In genomic region chr9:128688501-128689292, GRCh38 we compare ENCODE assay signal across 8 cellular contexts. TPM values are rescaled to one million over a fixed set of nuclear protein-coding genes. Genes with fewer than 3 reads are reported as not detected.
DNase-seq lines count a peak whose midpoint lies in the region; ATAC-seq and TF ChIP-seq lines count a peak whose summit lies in the region.

A gene with protein sequence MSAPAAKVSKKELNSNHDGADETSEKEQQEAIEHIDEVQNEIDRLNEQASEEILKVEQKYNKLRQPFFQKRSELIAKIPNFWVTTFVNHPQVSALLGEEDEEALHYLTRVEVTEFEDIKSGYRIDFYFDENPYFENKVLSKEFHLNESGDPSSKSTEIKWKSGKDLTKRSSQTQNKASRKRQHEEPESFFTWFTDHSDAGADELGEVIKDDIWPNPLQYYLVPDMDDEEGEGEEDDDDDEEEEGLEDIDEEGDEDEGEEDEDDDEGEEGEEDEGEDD (plus strand): TSS chr9:128689222. CDS start chr9:128689583, 361 bp downstream.

- H3K4me1 Mint-ChIP-seq in activated B cell treated with CpG ODN at 0.5 μM for 24 hours, result peaks cover 68% of the 10 kb centered on the region
- peaks cover 60 to 74% of the 10 kb centered on the region in 2 donors for H3K4me1 Mint-ChIP-seq in immature natural killer cell

- peak in 2 of 3 donors; percentile 30 to 88 for TF ChIP-seq POLR2A in spleen (IDR thresholded peaks at IDR 0.05)

- no peaks in the 10 kb centered on the region for H3K27me3 Mint-ChIP-seq in activated B cell treated with CpG ODN at 0.5 μM for 24 hours
- H3K27me3 Mint-ChIP-seq in immature natural killer cell (ENCODE audit: low read depth in 3 of 3), result peaks cover 6 to 17% (median 9%) of the 10 kb centered on the region in 3 donors

- H3K4me3 Mint-ChIP-seq in activated B cell treated with CpG ODN at 0.5 μM for 24 hours (peak within 1 kb of the TSS; percentile 98), immature natural killer cell (peak within 1 kb of the TSS; percentile 88 to 92 (median 89))

- peak within 1 kb of the TSS; percentile 95 for H3K27ac ChIP-seq in A673 (ENCODE audit: low read depth, low read length, poor library complexity, severe bottlenecking)
- peak within 1 kb of the TSS; percentile 94 to 99 (median 98) for H3K27ac ChIP-seq in spleen

- no peak for TF ChIP-seq CTCF in A673 (conservative IDR thresholded peaks at IDR 0.05; ENCODE audit: low read depth, low read length)
- no peak for TF ChIP-seq CTCF in activated B cell treated with CpG ODN at 0.5 μM for 24 hours (IDR thresholded peaks at IDR 0.05)
- TF ChIP-seq CTCF in cardiac fibroblast (IDR thresholded peaks at IDR 0.05; ENCODE audit: low read depth, low read length), result no peak
- TF ChIP-seq CTCF in spleen (IDR thresholded peaks at IDR 0.05 in 8 of 11, conservative IDR thresholded peaks at IDR 0.05 in 3 of 11), result no peak

- intact Hi-C loops in A673 (cut with micrococcal nuclease; ENCODE audit: unreplicated experiment), result loop anchor here (5.0 kb wide), 1 partner anchor 136 kb away; the partner anchor contains the start of gene SPTAN1
- intact Hi-C loops in activated B cell treated with CpG ODN at 0.5 μM for 24 hours (cut with micrococcal nuclease), result loop anchor here (1.0 to 10.0 kb wide), 8 partner anchors 14 to 364 kb away; partner anchors contain the start of genes COQ4, DYNC2I2, GLE1 and KYAT1
- intact Hi-C loops in spleen (cut with DNase I; ENCODE audit: low total_unique reads), result no loop called here

- H3K27me3 ChIP-seq in A673 (replicated peaks; ENCODE audit: insufficient read depth, low read depth, low read length, poor library complexity), result no peaks in the 10 kb centered on the region
- H3K27me3 ChIP-seq in spleen (replicated peaks in 1 of 7), result no peaks in the 10 kb centered on the region

- H3K27ac Mint-ChIP-seq in activated B cell treated with CpG ODN at 0.5 μM for 24 hours (peak within 1 kb of the TSS; percentile 87), immature natural killer cell (peak within 1 kb of the TSS; percentile 94 to 98 (median 96))

- H3K36me3 ChIP-seq in A673 (ENCODE audit: insufficient read depth, low read length, poor library complexity, severe bottlenecking), result peaks cover 29% of the 10 kb centered on the region
- H3K36me3 ChIP-seq in spleen, result peaks cover 7 to 28% (median 23%) of the 10 kb centered on the region in 6 donors

- peak within 1 kb of the TSS; percentile 93 for H3K4me3 ChIP-seq in A673 (ENCODE audit: low read depth, low read length, poor library complexity, severe bottlenecking)
- H3K4me3 ChIP-seq in cardiac fibroblast (replicated peaks in 1 of 2; ENCODE audit: low read depth in 2 of 2, low read length in 2 of 2), result peak within 1 kb of the TSS; percentile 88 to 89
- H3K4me3 ChIP-seq in spleen, result peak within 1 kb of the TSS; percentile 73 to 96 (median 84)

- BruUV-seq in A673 (replicated peaks; lab: Mats Ljungman, UMichigan), result TSS peak; percentile 50

- ATAC-seq in GM18873 (IDR thresholded peaks at IDR 0.05; ENCODE audit: low FRiP score, unreplicated experiment), result peak; percentile 51
- peak; percentile 65 for ATAC-seq in HG03159 (IDR thresholded peaks at IDR 0.05; ENCODE audit: unreplicated experiment)
- peak; percentile 81 for ATAC-seq in activated B cell treated with CpG ODN at 0.5 μM for 24 hours (ENCODE audit: low read depth)

- CTCF ChIA-PET in A673 (lab: Charles Lee), result interaction anchor here (0.7 kb wide), 1 partner anchor 49 kb away, joined by 5 read pairs; no protein-coding TSS in a partner anchor
- CTCF ChIA-PET in activated B cell treated with CpG ODN at 0.5 μM for 24 hours (lab: Charles Lee), result no interaction called here

- H3K36me3 Mint-ChIP-seq in activated B cell treated with CpG ODN at 0.5 μM for 24 hours (ENCODE audit: low read depth), result peaks cover 52% of the 10 kb centered on the region
- peaks cover 11 to 22% (median 17%) of the 10 kb centered on the region in 3 donors for H3K36me3 Mint-ChIP-seq in immature natural killer cell

- DNase-seq in A673 (ENCODE audit: low spot score), result peak; percentile 98
- peak; percentile 77 for DNase-seq in NCI-H2227 treated with DMSO at 0.1 percent for 48 hours (lab: John Stamatoyannopoulos, UW)
- peak; percentile 97 for DNase-seq in activated B cell treated with CpG ODN at 0.5 μM for 24 hours
- DNase-seq in cardiac fibroblast (ENCODE audit: low read depth in 2 of 2), result peak; percentile 89 to 96
- peak; percentile 94 to 97 (median 96) for DNase-seq in immature natural killer cell
- peak; percentile 99 for DNase-seq in spleen

- H3K9me3 Mint-ChIP-seq in activated B cell treated with CpG ODN at 0.5 μM for 24 hours (no peaks in the 10 kb centered on the region), immature natural killer cell (no peaks in the 10 kb centered on the region)

- POLR2A ChIA-PET in A673 (lab: Charles Lee; ENCODE audit: low non-redundant PET), result no interaction called here
- POLR2A ChIA-PET in activated B cell treated with CpG ODN at 0.5 μM for 24 hours (lab: Charles Lee), result interaction anchor here (0.5 to 3.8 kb wide), 14 partner anchors 12 to 388 kb away, joined by 3 to 16 read pairs (median 6); partner anchors contain the start of genes DYNC2I2, PKN3, SPTAN1 and ZDHHC12

- no peaks in the 10 kb centered on the region for H3K9me3 ChIP-seq in A673 (ENCODE audit: low read depth, low read length, poor library complexity, severe bottlenecking)
- no peaks in the 10 kb centered on the region for H3K9me3 ChIP-seq in spleen

- H3K4me1 ChIP-seq in A673 (ENCODE audit: insufficient read depth, low read length, poor library complexity, severe bottlenecking), result peaks cover 29% of the 10 kb centered on the region
- H3K4me1 ChIP-seq in spleen, result peaks cover 44 to 82% (median 60%) of the 10 kb centered on the region in 6 donors

- WGBS in spleen, 5 donors, result 1 to 12% (median 8%) methylated on average over 20 to 93 of the region's 93 CpGs

RNA-seq across cellular contexts. Expression of the gene that starts here (rescaled TPM):
- total RNA-seq in A673 (2021), result 942 and 1,009 TPM in 2 replicates
- total RNA-seq in activated B cell treated with CpG ODN at 0.5 μM for 24 hours, result 762 and 801 TPM in 2 replicates
- polyA plus RNA-seq in immature natural killer cell, result 100 to 1,000 TPM; 151 to 233 (median 232) TPM
- 100 to 1,000 TPM; 140 to 251 (median 216) TPM for total RNA-seq in spleen
- polyA plus RNA-seq in spleen, result 100 to 1,000 TPM; 127 to 159 (median 158) TPM

Comparison
In these comparisons a context has a peak if more than half of its experiments do, and no peak if none do; other contexts are left out.
1. Peak in every context shown above with its lines: DNase-seq, ATAC-seq, H3K4me3 ChIP-seq and H3K27ac ChIP-seq.